ENCODE assay signal across 30 cellular contexts in genomic region chr3:193686665-193687506, GRCh38.
DNase-seq lines count a peak whose midpoint lies in the region; ATAC-seq and TF ChIP-seq lines count a peak whose summit lies in the region.
"Had no signal": no experiment of that assay in that cellular context is flagged by ENCODE, and none has a peak within 500 bp of the region (broad histone marks: within the 10 kb centered on the region; RNA-seq: fewer than 3 reads in every experiment).

No MANE protein-coding gene starts in this region.

- H3K4me1 ChIP-seq in HAP-1 (peaks cover 16% of the 10 kb centered on the region), esophagus muscularis mucosa (peaks cover 0 to 20% (median 17%) of the 10 kb centered on the region in 4 donors), stomach smooth muscle (ENCODE audit: control insufficient read depth, insufficient read depth, low read length) (peaks cover 6% of the 10 kb centered on the region), psoas muscle (no peaks in the 10 kb centered on the region)
- H3K4me1 ChIP-seq: left lung, suprapubic skin, upper lobe of right lung had no signal

- H3K9me3 ChIP-seq in HAP-1 (no peaks in the 10 kb centered on the region), esophagus muscularis mucosa (no peaks in the 10 kb centered on the region), stomach smooth muscle (ENCODE audit: control insufficient read depth in 2 of 2, low read length in 2 of 2) (no peaks in the 10 kb centered on the region), psoas muscle (no peaks in the 10 kb centered on the region)
- H3K9me3 ChIP-seq: BLaER1 treated with 17β-estradiol and CSF1 and Interleukin-3, amounts not matched to agents 10 nM and 100 nM; left lung; suprapubic skin; upper lobe of right lung had no signal

- H3K4me3 ChIP-seq in HAP-1 (no peak overlapping the region), esophagus muscularis mucosa (no peak overlapping the region), stomach smooth muscle (ENCODE audit: low read length in 2 of 2) (peak overlapping the region in 1 of 2 donors; percentile 16), psoas muscle (no peak overlapping the region)
- H3K4me3 ChIP-seq: BLaER1 treated with 17β-estradiol and CSF1 and Interleukin-3, amounts not matched to agents 10 nM and 100 nM; left lung; suprapubic skin; upper lobe of right lung had no signal

- no peaks in the 10 kb centered on the region for H3K9me3 Mint-ChIP-seq in activated T-helper 17 cell treated with anti-CD3 and anti-CD28 coated beads, Interleukin-2, amount 50 U/mL, for 72 hours
- H3K9me3 Mint-ChIP-seq: activated naive CD4-positive, alpha-beta T cell treated with anti-CD3 and anti-CD28 coated beads, Interleukin-2, amount 50 U/mL, for 72 hours had no signal

- H3K4me1 Mint-ChIP-seq in activated T-helper 17 cell treated with anti-CD3 and anti-CD28 coated beads, Interleukin-2, amount 50 U/mL, for 72 hours: no peaks in the 10 kb centered on the region

- H3K36me3 ChIP-seq in HAP-1 (replicated peaks) (no peaks in the 10 kb centered on the region), esophagus muscularis mucosa (peaks cover 0 to 4% (median 0%) of the 10 kb centered on the region in 4 donors), stomach smooth muscle (ENCODE audit: control insufficient read depth in 2 of 2, insufficient read depth in 2 of 2, low read length in 2 of 2) (no peaks in the 10 kb centered on the region), psoas muscle (ENCODE audit: insufficient read depth in 1 of 2, low read depth in 1 of 2) (peaks cover 3 to 26% of the 10 kb centered on the region in 2 donors)
- H3K36me3 ChIP-seq: WERI-Rb-1 had no signal

- no peaks in the 10 kb centered on the region for H3K27me3 Mint-ChIP-seq in activated T-helper 17 cell treated with anti-CD3 and anti-CD28 coated beads, Interleukin-2, amount 50 U/mL, for 72 hours
- H3K27me3 Mint-ChIP-seq: progenitor cell of endocrine pancreas had no signal

- TF ChIP-seq CTCF in esophagus muscularis mucosa (IDR thresholded peaks at IDR 0.05) (no peak), psoas muscle (IDR thresholded peaks at IDR 0.05) (no peak)

- DNase-seq in HAP-1 (ENCODE audit: low spot score in 2 of 2): peak; percentile 43 to 98
- no peak for DNase-seq in esophagus muscularis mucosa (ENCODE audit: extremely low spot score)
- no peak for DNase-seq in NCI-H1048 (lab: John Stamatoyannopoulos, UW)
- no peak for DNase-seq in psoas muscle
- DNase-seq in cerebellum (ENCODE audit: low spot score): no peak
- DNase-seq: activated CD4-positive, alpha-beta T cell treated with anti-CD3 and anti-CD28 coated beads for 4 hours; activated CD8-positive, alpha-beta T cell treated with anti-CD3 and anti-CD28 coated beads, Interleukin-2, amount 10 ng/mL, durations not matched to agents 7 days and 5 days; amygdala; COR-L47; DMS79; effector CD4-positive, alpha-beta T cell; GF-D8; glutamatergic neuron; islet precursor cell; left lung; mesenchymal stem cell; NCI-H1436; NCI-H2107; stimulated activated CD4-positive, alpha-beta T cell treated with anti-CD3 and anti-CD28 coated beads, Interleukin-4, amount 100 ng/mL, for 4 hours; SW 1271; T-helper 9 cell; upper lobe of right lung; WERI-Rb-1 had no signal

- TF ChIP-seq EP300 in esophagus muscularis mucosa (IDR thresholded peaks at IDR 0.05): no peak

- peaks cover 58% of the 10 kb centered on the region for H3K36me3 Mint-ChIP-seq in activated T-helper 17 cell treated with anti-CD3 and anti-CD28 coated beads, Interleukin-2, amount 50 U/mL, for 72 hours (ENCODE audit: low read depth)

- H3K9ac ChIP-seq in stomach smooth muscle (ENCODE audit: low read length in 2 of 2): peak overlapping the region in 1 of 2 donors; percentile 35
- H3K9ac ChIP-seq: BLaER1 treated with 17β-estradiol and CSF1 and Interleukin-3, amounts not matched to agents 10 nM and 100 nM had no signal

- intact Hi-C loops in esophagus muscularis mucosa (cut with DNase I) (no loop called here), psoas muscle (cut with DNase I) (no loop called here)

- peak overlapping the region; percentile 51 for H3K27ac Mint-ChIP-seq in activated T-helper 17 cell treated with anti-CD3 and anti-CD28 coated beads, Interleukin-2, amount 50 U/mL, for 72 hours
- H3K27ac Mint-ChIP-seq: progenitor cell of endocrine pancreas had no signal

- 52% methylated on average over 4 of the region's 4 CpGs for WGBS in esophagus muscularis mucosa
- whole genome bisulfite sequencing in psoas muscle, 3 donors: 83 to 90% (median 86%) methylated on average over 4 of the region's 4 CpGs

- H3K27ac ChIP-seq in esophagus muscularis mucosa (replicated peaks in 1 of 4) (peak overlapping the region in 3 of 4 donors; percentile 2 to 30 (median 24)), stomach smooth muscle (ENCODE audit: low read length) (peak overlapping the region; percentile 37), psoas muscle (no peak overlapping the region)
- H3K27ac ChIP-seq: BLaER1 treated with 17β-estradiol and CSF1 and Interleukin-3, amounts not matched to agents 10 nM and 100 nM; left lung; suprapubic skin; upper lobe of right lung; WERI-Rb-1 had no signal

- no peak for ATAC-seq in activated T-helper 17 cell treated with anti-CD3 and anti-CD28 coated beads, Interleukin-2, amount 50 U/mL, for 72 hours (replicated peaks)
- no peak for ATAC-seq in psoas muscle
- ATAC-seq: activated CD8-positive, alpha-beta T cell treated with anti-CD3 and anti-CD28 coated beads, Interleukin-2, amount 10 ng/mL, durations not matched to agents 7 days and 5 days; activated naive CD4-positive, alpha-beta T cell treated with anti-CD3 and anti-CD28 coated beads, Interleukin-2, amount 50 U/mL, for 72 hours; left lung; sciatic nerve; upper lobe of right lung had no signal

- TF ChIP-seq POLR2A in esophagus muscularis mucosa (IDR thresholded peaks at IDR 0.05; ENCODE audit: low read depth): no peak

- in situ Hi-C loops in HAP-1 (cut with MboI; ENCODE audit: low sequenced_read_pairs): no loop called here

- H3K4me3 Mint-ChIP-seq in activated T-helper 17 cell treated with anti-CD3 and anti-CD28 coated beads, Interleukin-2, amount 50 U/mL, for 72 hours: no peak overlapping the region
- H3K4me3 Mint-ChIP-seq: activated CD8-positive, alpha-beta T cell treated with anti-CD3 and anti-CD28 coated beads, Interleukin-2, amount 10 ng/mL, durations not matched to agents 7 days and 5 days had no signal

- no peaks in the 10 kb centered on the region for H3K27me3 ChIP-seq in HAP-1 (ENCODE audit: low read depth)
- H3K27me3 ChIP-seq in esophagus muscularis mucosa: no peaks in the 10 kb centered on the region
- no peaks in the 10 kb centered on the region for H3K27me3 ChIP-seq in stomach smooth muscle (ENCODE audit: control insufficient read depth in 1 of 2, insufficient read depth in 2 of 2, low read length in 2 of 2)
- H3K27me3 ChIP-seq in psoas muscle (ENCODE audit: insufficient read depth in 3 of 3, low read length in 2 of 3): no peaks in the 10 kb centered on the region
- H3K27me3 ChIP-seq: BLaER1 treated with 17β-estradiol and CSF1 and Interleukin-3, amounts not matched to agents 10 nM and 100 nM; left lung; suprapubic skin; upper lobe of right lung had no signal

Comparison
In these comparisons a context has a peak if more than half of its experiments do, and no peak if none do; other contexts are left out.
1. DNase-seq: peak in HAP-1 (2 of 2); none in esophagus muscularis mucosa (single experiment), NCI-H1048 (single experiment), psoas muscle (0 of 2) and cerebellum (single experiment).